ENCODE assay signal across 14 cellular contexts in genomic region chr15:60752973-60753720, GRCh38.
A peak's percentile ranks its signal among the peaks of the same experiment; 100 is the strongest.
DNase-seq lines count a peak whose midpoint lies in the region; ATAC-seq, FAIRE-seq and TF ChIP-seq lines count a peak whose summit lies in the region.
"Had no signal": no experiment of that assay in that cellular context is flagged by ENCODE, and none has a peak within 500 bp of the region (broad histone marks: within the 10 kb centered on the region; RNA-seq: fewer than 3 reads in every experiment).

No MANE protein-coding gene starts in this region.

- ATAC-seq in heart left ventricle: peak in 2 of 4 donors; percentile 25 to 26
- ATAC-seq in Right ventricle myocardium superior (ENCODE audit: poor library complexity): no peak
- no peak for ATAC-seq in pancreas
- ATAC-seq in naive thymus-derived CD4-positive, alpha-beta T cell: no peak

- no peak for FAIRE-seq in pancreas (lab: Jason Lieb, UNC)
- FAIRE-seq: A204.1 had no signal

- TF ChIP-seq CTCF in heart left ventricle (IDR thresholded peaks at IDR 0.05) (no peak), fibroblast of villous mesenchyme (IDR thresholded peaks at IDR 0.05; ENCODE audit: insufficient read depth, low read depth, low read length) (no peak), pancreas (IDR thresholded peaks at IDR 0.05) (no peak), vagina (IDR thresholded peaks at IDR 0.05) (no peak)

- CTCF ChIA-PET in naive thymus-derived CD4-positive, alpha-beta T cell (lab: Charles Lee): interaction anchor here (0.6 kb wide), 2 partner anchors 87 to 210 kb away, joined by 3 read pairs; no protein-coding TSS in a partner anchor

- peaks cover 0 to 9% (median 0%) of the 10 kb centered on the region in 11 donors for H3K9me3 Mint-ChIP-seq in naive thymus-derived CD4-positive, alpha-beta T cell
- H3K9me3 Mint-ChIP-seq: dendritic cell treated with granulocyte-macrophage colony-stimulating factor and Interleukin-4, amounts not matched to agents 40 ng/mL and 50 ng/mL, for 4 days had no signal

- peaks cover 0 to 3% (median 0%) of the 10 kb centered on the region in 5 donors for H3K27me3 Mint-ChIP-seq in naive thymus-derived CD4-positive, alpha-beta T cell
- H3K27me3 Mint-ChIP-seq: activated naive CD8-positive, alpha-beta T cell treated with anti-CD3 and anti-CD28 coated beads, Interleukin-2, amount 10 ng/mL, durations not matched to agents 7 days and 5 days; CD4-positive, alpha-beta memory T cell had no signal

- peaks cover 0 to 9% (median 6%) of the 10 kb centered on the region in 5 donors for H3K36me3 Mint-ChIP-seq in naive thymus-derived CD4-positive, alpha-beta T cell
- H3K36me3 Mint-ChIP-seq: activated naive CD8-positive, alpha-beta T cell treated with anti-CD3 and anti-CD28 coated beads, Interleukin-2, amount 10 ng/mL, durations not matched to agents 7 days and 5 days had no signal

- TF ChIP-seq POLR2A in heart left ventricle (IDR thresholded peaks at IDR 0.05) (no peak), vagina (IDR thresholded peaks at IDR 0.05) (no peak)

- DNase-seq in heart left ventricle (no peak), Right ventricle myocardium superior (no peak), fibroblast of villous mesenchyme (ENCODE audit: low read depth) (peak; percentile 27), pancreas (no peak), vagina (ENCODE audit: extremely low spot score in 2 of 2) (no peak), anterior cingulate cortex (lab: John Stamatoyannopoulos, UW) (no peak), GF-D8 (lab: John Stamatoyannopoulos, UW) (no peak)
- no peak for DNase-seq in naive thymus-derived CD4-positive, alpha-beta T cell
- DNase-seq: activated naive CD8-positive, alpha-beta T cell treated with anti-CD3 and anti-CD28 coated beads, Interleukin-2, amount 10 ng/mL, durations not matched to agents 7 days and 5 days; activated T-cell treated with anti-CD3 and anti-CD28 coated beads for 4 hours; CD4-positive, alpha-beta memory T cell had no signal

- H3K36me3 ChIP-seq in heart left ventricle (no peaks in the 10 kb centered on the region), pancreas (no peaks in the 10 kb centered on the region), vagina (no peaks in the 10 kb centered on the region)
- H3K36me3 ChIP-seq in naive thymus-derived CD4-positive, alpha-beta T cell (ENCODE audit: control insufficient read depth in 2 of 3, insufficient read depth in 3 of 3, low read length in 3 of 3): no peaks in the 10 kb centered on the region
- H3K36me3 ChIP-seq: neutrophil had no signal

- H3K9me3 ChIP-seq in heart left ventricle (no peaks in the 10 kb centered on the region), pancreas (no peaks in the 10 kb centered on the region), vagina (no peaks in the 10 kb centered on the region)
- no peaks in the 10 kb centered on the region for H3K9me3 ChIP-seq in naive thymus-derived CD4-positive, alpha-beta T cell (ENCODE audit: control insufficient read depth in 2 of 3, low read length in 3 of 3)
- H3K9me3 ChIP-seq: neutrophil had no signal

- H3K4me3 ChIP-seq in heart left ventricle (peak overlapping the region in 6 of 12 donors; percentile 11 to 44 (median 28)), fibroblast of villous mesenchyme (ENCODE audit: low read depth, low read length) (no peak overlapping the region), pancreas (no peak overlapping the region), vagina (no peak overlapping the region)
- H3K4me3 ChIP-seq in naive thymus-derived CD4-positive, alpha-beta T cell (ENCODE audit: low read length): no peak overlapping the region

- peaks cover 0 to 2% (median 0%) of the 10 kb centered on the region in 7 donors for H3K4me1 Mint-ChIP-seq in naive thymus-derived CD4-positive, alpha-beta T cell
- H3K4me1 Mint-ChIP-seq: activated naive CD8-positive, alpha-beta T cell treated with anti-CD3 and anti-CD28 coated beads, Interleukin-2, amount 10 ng/mL, durations not matched to agents 7 days and 5 days had no signal

- no peaks in the 10 kb centered on the region for H3K27me3 ChIP-seq in heart left ventricle
- H3K27me3 ChIP-seq in pancreas: no peaks in the 10 kb centered on the region
- no peaks in the 10 kb centered on the region for H3K27me3 ChIP-seq in vagina
- H3K27me3 ChIP-seq in naive thymus-derived CD4-positive, alpha-beta T cell (ENCODE audit: control insufficient read depth in 2 of 2, insufficient read depth in 2 of 2, low read length in 2 of 2): no peaks in the 10 kb centered on the region
- H3K27me3 ChIP-seq: neutrophil had no signal

- intact Hi-C loops in heart left ventricle (cut with DNase I) (loop anchor here in 4 of 10 donors (5.0 to 10.0 kb wide), 5 partner anchors 68 to 164 kb away; no protein-coding TSS in a partner anchor), Right ventricle myocardium superior (cut with DNase I) (no loop called here), pancreas (cut with DNase I) (no loop called here), vagina (cut with DNase I) (no loop called here)
- intact Hi-C loops in naive thymus-derived CD4-positive, alpha-beta T cell (cut with micrococcal nuclease): no loop called here

- 83 to 92% (median 87%) methylated on average over 11 of the region's 11 CpGs for WGBS in heart left ventricle, 4 donors
- 91 to 93% methylated on average over 11 of the region's 11 CpGs for WGBS in pancreas, 2 donors

- POLR2A ChIA-PET in naive thymus-derived CD4-positive, alpha-beta T cell (lab: Charles Lee): no interaction called here

- no peak overlapping the region for H3K4me3 Mint-ChIP-seq in naive thymus-derived CD4-positive, alpha-beta T cell
- H3K4me3 Mint-ChIP-seq: activated naive CD8-positive, alpha-beta T cell treated with anti-CD3 and anti-CD28 coated beads, Interleukin-2, amount 10 ng/mL, durations not matched to agents 7 days and 5 days; CD4-positive, alpha-beta memory T cell; dendritic cell treated with granulocyte-macrophage colony-stimulating factor and Interleukin-4, amounts not matched to agents 40 ng/mL and 50 ng/mL, for 4 days had no signal

- H3K27ac ChIP-seq in heart left ventricle: peak overlapping the region; percentile 6 to 81 (median 62)
- H3K27ac ChIP-seq in pancreas: peak overlapping the region in 3 of 4 donors; percentile 5 to 66 (median 52)
- peak overlapping the region; percentile 71 for H3K27ac ChIP-seq in vagina
- no peak overlapping the region for H3K27ac ChIP-seq in naive thymus-derived CD4-positive, alpha-beta T cell (ENCODE audit: low read depth, low read length)
- H3K27ac ChIP-seq: neutrophil had no signal

- H3K27ac Mint-ChIP-seq in naive thymus-derived CD4-positive, alpha-beta T cell: peak overlapping the region in 1 of 9 donors; percentile 36
- H3K27ac Mint-ChIP-seq: activated naive CD8-positive, alpha-beta T cell treated with anti-CD3 and anti-CD28 coated beads, Interleukin-2, amount 10 ng/mL, durations not matched to agents 7 days and 5 days; dendritic cell treated with granulocyte-macrophage colony-stimulating factor and Interleukin-4, amounts not matched to agents 40 ng/mL and 50 ng/mL, for 4 days had no signal

- H3K4me1 ChIP-seq in heart left ventricle (peaks cover 0 to 22% (median 13%) of the 10 kb centered on the region in 12 donors), pancreas (peaks cover 3 to 12% (median 8%) of the 10 kb centered on the region in 3 donors), vagina (peaks cover 13% of the 10 kb centered on the region)
- no peaks in the 10 kb centered on the region for H3K4me1 ChIP-seq in naive thymus-derived CD4-positive, alpha-beta T cell (ENCODE audit: control insufficient read depth in 2 of 2, insufficient read depth in 2 of 2, low read length in 2 of 2)
